In the genomic region with DNA sequence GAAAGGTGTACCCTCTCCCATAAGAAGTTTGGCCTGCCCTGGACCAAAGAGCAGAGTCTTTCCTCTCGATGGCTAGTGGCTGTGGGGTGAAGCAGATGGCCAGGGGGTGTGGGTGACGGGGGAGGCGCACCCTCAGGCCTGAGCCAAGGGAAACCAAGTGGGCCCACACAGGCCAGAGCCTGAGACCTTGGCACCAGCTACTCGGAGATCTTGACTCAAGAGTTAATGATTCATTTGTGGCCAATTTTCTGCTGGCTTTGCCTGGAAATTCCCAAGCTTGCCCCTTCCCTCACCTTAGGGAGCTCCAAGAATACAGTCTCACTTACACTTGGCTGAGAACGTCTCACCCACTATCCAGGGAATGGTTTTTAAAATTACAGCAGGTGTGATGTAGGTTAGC, we compare ENCODE assay signal across 12 cellular contexts. TPM values are rescaled to one million over a fixed set of nuclear protein-coding genes. Genes with fewer than 3 reads are reported as not detected.
DNase-seq lines count a peak whose midpoint lies in the region; ATAC-seq and TF ChIP-seq lines count a peak whose summit lies in the region.
"Had no signal": no experiment of that assay in that cellular context is flagged by ENCODE, and none has a peak within 500 bp of the region (broad histone marks: within the 10 kb centered on the region; RNA-seq: fewer than 3 reads in every experiment).

No MANE protein-coding gene starts in this region.

- no peak for TF ChIP-seq RAD21 in SK-N-SH (IDR thresholded peaks at IDR 0.05; ENCODE audit: low read length)

- TF ChIP-seq CTCF in SK-N-SH (IDR thresholded peaks at IDR 0.05), result no peak
- no peak for TF ChIP-seq CTCF in brain microvascular endothelial cell (IDR thresholded peaks at IDR 0.05; ENCODE audit: low read depth, low read length, missing control alignments)
- no peak for TF ChIP-seq CTCF in thyroid gland (IDR thresholded peaks at IDR 0.05)

- POLR2A ChIA-PET in SK-N-SH (lab: Yijun Ruan, JAX), result no interaction called here

- no peaks in the 10 kb centered on the region for H3K9me3 Mint-ChIP-seq in activated T-cell treated with anti-CD3 and anti-CD28 coated beads, Interleukin-2, amount 50 U/mL, for 24 hours
- H3K9me3 Mint-ChIP-seq in immature natural killer cell, result no peaks in the 10 kb centered on the region
- H3K9me3 Mint-ChIP-seq: activated CD4-positive, alpha-beta memory T cell treated with anti-CD3 and anti-CD28 coated beads, Interleukin-2, amount 10 ng/mL, durations not matched to agents 7 days and 5 days had no signal

- peaks cover 3% of the 10 kb centered on the region for H3K36me3 Mint-ChIP-seq in activated T-cell treated with anti-CD3 and anti-CD28 coated beads, Interleukin-2, amount 50 U/mL, for 24 hours (ENCODE audit: low read depth)
- H3K36me3 Mint-ChIP-seq in immature natural killer cell, result no peaks in the 10 kb centered on the region

- DNase-seq in SK-N-SH (no peak), brain microvascular endothelial cell (peak; percentile 20), left kidney (ENCODE audit: low read depth, low spot score) (peak; percentile 43), thyroid gland (no peak), immature natural killer cell (no peak)
- DNase-seq in activated T-cell treated with anti-CD3 and anti-CD28 coated beads, Interleukin-2, amount 50 U/mL, for 24 hours, result no peak
- DNase-seq: activated CD4-positive, alpha-beta memory T cell treated with anti-CD3 and anti-CD28 coated beads, Interleukin-2, amount 10 ng/mL, durations not matched to agents 7 days and 5 days; KBM-7; stimulated activated naive CD8-positive, alpha-beta T cell treated with anti-CD3 and anti-CD28 coated beads, Interleukin-15, Interleukin-2, amounts not matched to agents 100 U/mL and 50 U/mL, for 24 hours had no signal

- H3K27ac Mint-ChIP-seq in activated T-cell treated with anti-CD3 and anti-CD28 coated beads, Interleukin-2, amount 50 U/mL, for 24 hours, result no peak overlapping the region
- H3K27ac Mint-ChIP-seq in immature natural killer cell, result no peak overlapping the region
- H3K27ac Mint-ChIP-seq: activated CD4-positive, alpha-beta memory T cell treated with anti-CD3 and anti-CD28 coated beads, Interleukin-2, amount 10 ng/mL, durations not matched to agents 7 days and 5 days had no signal

- CTCF ChIA-PET in SK-N-SH (lab: Yijun Ruan, JAX), result interaction anchor here (1.0 to 1.9 kb wide), 2 partner anchors 15 to 84 kb away, joined by 3 to 6 read pairs; no protein-coding TSS in a partner anchor

- H3F3A ChIP-seq in SK-N-SH (replicated peaks; ENCODE audit: insufficient read depth), result peaks cover 32% of the 10 kb centered on the region

- H2AFZ ChIP-seq in SK-N-SH (ENCODE audit: low read depth), result no peak overlapping the region

- intact Hi-C loops in thyroid gland (cut with DNase I), result no loop called here

- no peaks in the 10 kb centered on the region for H3K9me2 ChIP-seq in SK-N-SH

- peaks cover 25% of the 10 kb centered on the region for H3K4me1 Mint-ChIP-seq in activated T-cell treated with anti-CD3 and anti-CD28 coated beads, Interleukin-2, amount 50 U/mL, for 24 hours (ENCODE audit: low read depth)
- peaks cover 70 to 74% of the 10 kb centered on the region in 2 donors for H3K4me1 Mint-ChIP-seq in immature natural killer cell

- no peak for ATAC-seq in SK-N-SH treated with all-trans-retinoic acid at 6 μM for 48 hours
- no peak for ATAC-seq in GM19467 (IDR thresholded peaks at IDR 0.05; ENCODE audit: unreplicated experiment)
- ATAC-seq: stimulated activated naive CD8-positive, alpha-beta T cell treated with anti-CD3 and anti-CD28 coated beads, Interleukin-15, Interleukin-2, amounts not matched to agents 100 U/mL and 50 U/mL, for 24 hours had no signal

- no peak for TF ChIP-seq POLR2A in thyroid gland (IDR thresholded peaks at IDR 0.05)

- H3K9me3 ChIP-seq in SK-N-SH, result no peaks in the 10 kb centered on the region
- H3K9me3 ChIP-seq in thyroid gland, result no peaks in the 10 kb centered on the region

- peaks cover 100% of the 10 kb centered on the region for H3K79me2 ChIP-seq in SK-N-SH (ENCODE audit: insufficient read depth)

- H3K4me3 ChIP-seq in SK-N-SH (ENCODE audit: low read depth in 2 of 2, low read length in 1 of 2), result no peak overlapping the region
- no peak overlapping the region for H3K4me3 ChIP-seq in brain microvascular endothelial cell (ENCODE audit: low read depth, low read length)
- no peak overlapping the region for H3K4me3 ChIP-seq in thyroid gland (replicated peaks in 1 of 3)

- peaks cover 97% of the 10 kb centered on the region for H4K20me1 ChIP-seq in SK-N-SH (ENCODE audit: insufficient read depth)

- H3K36me3 ChIP-seq in SK-N-SH (replicated peaks in 1 of 2; ENCODE audit: control insufficient read depth in 1 of 2, insufficient read depth in 2 of 2, low read length in 1 of 2) (peaks cover 0 to 2% of the 10 kb centered on the region in 2 experiments), brain microvascular endothelial cell (replicated peaks) (peaks cover 6% of the 10 kb centered on the region), thyroid gland (peaks cover 5% of the 10 kb centered on the region in 2 donors)

- peak in 1 of 2 experiments; percentile 57; a peak in 1 of 4 replicates for TF ChIP-seq EP300 in SK-N-SH (IDR thresholded peaks at IDR 0.05; ENCODE audit: borderline replicate concordance in 1 of 2, low read depth in 1 of 2, low read length in 1 of 2)

- WGBS in SK-N-SH (ENCODE audit: low lambda C conversion rate), result 42% methylated on average over 5 of the region's 5 CpGs
- 59 to 85% methylated on average over 5 of the region's 5 CpGs for WGBS in thyroid gland, 2 donors

- in situ Hi-C loops in brain microvascular endothelial cell (cut with HindIII; ENCODE audit: low pct_ligation_motif_present, low sequenced_read_pairs), result no loop called here

- H3K27me3 ChIP-seq in SK-N-SH (ENCODE audit: insufficient read depth) (no peaks in the 10 kb centered on the region), brain microvascular endothelial cell (replicated peaks) (no peaks in the 10 kb centered on the region), thyroid gland (no peaks in the 10 kb centered on the region)

- no peak overlapping the region for H3K4me3 Mint-ChIP-seq in activated T-cell treated with anti-CD3 and anti-CD28 coated beads, Interleukin-2, amount 50 U/mL, for 24 hours
- no peak overlapping the region for H3K4me3 Mint-ChIP-seq in immature natural killer cell
- H3K4me3 Mint-ChIP-seq: activated CD4-positive, alpha-beta memory T cell treated with anti-CD3 and anti-CD28 coated beads, Interleukin-2, amount 10 ng/mL, durations not matched to agents 7 days and 5 days had no signal

- H3K4me1 ChIP-seq in SK-N-SH (ENCODE audit: control insufficient read depth in 1 of 2, insufficient read depth in 2 of 2, low read depth in 1 of 2, low read length in 1 of 2) (peaks cover 60 to 98% of the 10 kb centered on the region in 2 experiments), thyroid gland (peaks cover 71 to 88% of the 10 kb centered on the region in 2 donors)

- H3K27ac ChIP-seq in SK-N-SH (ENCODE audit: low read depth in 2 of 2, low read length in 1 of 2) (peak overlapping the region; percentile 2 to 89; a peak in 3 of 4 replicates), brain microvascular endothelial cell (peak overlapping the region; percentile 19), thyroid gland (peak overlapping the region; percentile 83 to 88 (median 85))
- H3K27ac ChIP-seq: 22Rv1 had no signal

- no peaks in the 10 kb centered on the region for H3K27me3 Mint-ChIP-seq in activated T-cell treated with anti-CD3 and anti-CD28 coated beads, Interleukin-2, amount 50 U/mL, for 24 hours
- H3K27me3 Mint-ChIP-seq in immature natural killer cell (ENCODE audit: low read depth in 3 of 3), result peaks cover 4 to 9% (median 7%) of the 10 kb centered on the region in 3 donors
- H3K27me3 Mint-ChIP-seq: activated CD4-positive, alpha-beta memory T cell treated with anti-CD3 and anti-CD28 coated beads, Interleukin-2, amount 10 ng/mL, durations not matched to agents 7 days and 5 days had no signal

- peak overlapping the region; percentile 32; the same call in 1 of the 2 replicates for H3K9ac ChIP-seq in SK-N-SH

- H3K4me2 ChIP-seq in SK-N-SH, result peak overlapping the region; percentile 53

TF ChIP-seq in SK-N-SH, 30 proteins besides CTCF, POLR2A, EP300 and RAD21 (continues in another document):
- no peak for TF ChIP-seq USF1 (IDR thresholded peaks at IDR 0.05; ENCODE audit: borderline replicate concordance, low read depth)
- TF ChIP-seq FOXJ3 (CRISPR knock-in tag; IDR thresholded peaks at IDR 0.05), result no peak

TF ChIP-seq in SK-N-SH treated with all-trans-retinoic acid at 6 μM for 48 hours, 23 proteins besides CTCF, POLR2A, EP300 and RAD21 (continues in another document):
- TF ChIP-seq ZFP30 (CRISPR knock-in tag; IDR thresholded peaks at IDR 0.05) (no peak), BACH2 (CRISPR knock-in tag; IDR thresholded peaks at IDR 0.05; ENCODE audit: borderline replicate concordance) (no peak), GLIS3 (CRISPR knock-in tag; IDR thresholded peaks at IDR 0.05) (no peak), CSDC2 (CRISPR knock-in tag; IDR thresholded peaks at IDR 0.05) (no peak), POU6F1 (CRISPR knock-in tag; IDR thresholded peaks at IDR 0.05; ENCODE audit: borderline replicate concordance, low read depth) (no peak), TCF4 (CRISPR knock-in tag; IDR thresholded peaks at IDR 0.05; ENCODE audit: borderline replicate concordance) (no peak), TOX (CRISPR knock-in tag; IDR thresholded peaks at IDR 0.05; ENCODE audit: borderline replicate concordance) (no peak), OSR1 (CRISPR knock-in tag; IDR thresholded peaks at IDR 0.05) (no peak), PPARA (CRISPR knock-in tag; IDR thresholded peaks at IDR 0.05; ENCODE audit: borderline replicate concordance) (no peak)

RNA-seq across cellular contexts. Expression of gene ZMIZ1, which starts 42.7 kb away (rescaled TPM):
- 6.6 and 23.5 TPM in 2 replicates for polyA plus RNA-seq in SK-N-SH (2012; rRNA removed)
- 13.6 and 23.5 TPM in 2 replicates for polyA plus RNA-seq in SK-N-SH (2012; cell fraction: cytosol; rRNA removed)
- 39.0 and 44.8 TPM in 2 replicates for polyA plus RNA-seq in SK-N-SH (2012; cell fraction: nucleus; rRNA removed)
- 100 to 1,000 TPM in 2 of 4 donors, 10 to 100 TPM in 2; 59.9 to 128 (median 94.4) TPM for total RNA-seq in thyroid gland
- polyA plus RNA-seq in immature natural killer cell, result 1 to 10 TPM; 1.2 to 9.5 (median 1.8) TPM

Comparison
In these comparisons a context has a peak if more than half of its experiments do, and no peak if none do; other contexts are left out.
1. DNase-seq: peak in brain microvascular endothelial cell (single experiment) and left kidney (single experiment); none in SK-N-SH (single experiment), thyroid gland (0 of 2), activated T-cell treated with anti-CD3 and anti-CD28 coated beads, Interleukin-2, amount 50 U/mL, for 24 hours (single experiment) and immature natural killer cell (0 of 3).
2. H3K27ac ChIP-seq: peak in every context shown above with its lines; median percentile 85 in thyroid gland; 46 in SK-N-SH; 19 in brain microvascular endothelial cell.